Comparison of ENCODE assay signal across 1 cellular context in the genomic region with DNA sequence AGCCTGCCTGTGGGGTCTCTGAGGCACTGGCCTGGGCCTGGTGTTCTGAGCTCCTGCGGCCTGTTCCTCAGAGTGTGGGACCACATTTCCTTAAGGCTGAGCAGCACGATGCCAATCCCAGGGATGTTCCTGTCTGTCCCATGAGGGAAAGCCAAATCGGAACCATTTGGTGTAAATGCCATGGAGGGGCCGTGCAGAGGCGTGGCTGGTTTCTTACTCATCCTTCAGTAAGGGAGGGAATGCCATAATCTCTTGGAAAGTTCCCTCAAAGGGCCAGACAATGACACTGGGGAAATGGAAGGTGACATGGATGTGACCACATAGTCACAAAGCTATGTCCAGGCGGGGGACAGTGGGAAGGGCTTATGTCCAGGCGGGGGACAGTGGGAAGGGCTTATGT.
TF ChIP-seq lines count a peak whose summit lies in the region.

No MANE protein-coding gene starts in this region.

TF ChIP-seq in WTC11, 78 proteins besides CTCF, POLR2A, EP300 and RAD21 (continued from another document):
- no peak for TF ChIP-seq ATF2 (CRISPR knock-in tag; IDR thresholded peaks at IDR 0.05; ENCODE audit: borderline replicate concordance, low read depth)
- TF ChIP-seq SMAD3 (CRISPR knock-in tag; IDR thresholded peaks at IDR 0.05; ENCODE audit: borderline replicate concordance) = no peak
- no peak for TF ChIP-seq IRF2 (CRISPR knock-in tag; IDR thresholded peaks at IDR 0.05; ENCODE audit: borderline replicate concordance, low read depth)
- TF ChIP-seq ZNF425 (CRISPR knock-in tag; conservative IDR thresholded peaks at IDR 0.05) = no peak
- no peak for TF ChIP-seq HMGA2 (CRISPR knock-in tag; IDR thresholded peaks at IDR 0.05)
- TF ChIP-seq ZNF512 (CRISPR knock-in tag; IDR thresholded peaks at IDR 0.05; ENCODE audit: borderline replicate concordance) = no peak
- TF ChIP-seq ZNF396 (CRISPR knock-in tag; IDR thresholded peaks at IDR 0.05; ENCODE audit: borderline replicate concordance) = no peak
- TF ChIP-seq TEAD4 (CRISPR knock-in tag; IDR thresholded peaks at IDR 0.05) = no peak
- no peak for TF ChIP-seq ATF1 (CRISPR knock-in tag; IDR thresholded peaks at IDR 0.05)
- TF ChIP-seq FOXP1 (CRISPR knock-in tag; IDR thresholded peaks at IDR 0.05; ENCODE audit: borderline replicate concordance) = no peak
